Comparison of ENCODE assay signal across 20 cellular contexts in the genomic region with DNA sequence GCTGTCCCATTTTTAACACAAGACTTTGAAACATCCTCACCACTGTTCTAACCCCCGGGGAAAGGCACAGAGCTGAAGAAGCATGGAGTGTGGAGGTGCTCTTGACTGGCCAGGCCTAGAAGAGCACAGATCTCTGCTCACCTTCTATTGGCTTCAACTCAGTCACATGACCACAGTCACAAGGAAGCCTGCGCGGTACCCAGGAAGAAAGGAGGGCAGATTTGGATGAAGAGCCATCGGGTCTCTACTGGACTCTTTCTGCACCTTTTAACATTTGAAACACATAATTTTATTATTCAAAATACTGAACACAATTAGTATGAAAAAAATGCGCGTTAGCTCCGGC.
DNase-seq lines count a peak whose midpoint lies in the region; ATAC-seq and TF ChIP-seq lines count a peak whose summit lies in the region.
"Had no signal": no experiment of that assay in that cellular context is flagged by ENCODE, and none has a peak within 500 bp of the region (broad histone marks: within the 10 kb centered on the region; RNA-seq: fewer than 3 reads in every experiment).

No MANE protein-coding gene starts in this region.

- H3K9me3 ChIP-seq in neuronal stem cell (replicated peaks in 1 of 2; ENCODE audit: control insufficient read depth in 2 of 2, insufficient read depth in 1 of 2, low read depth in 1 of 2, low read length in 2 of 2) (no peaks in the 10 kb centered on the region), adrenal gland (replicated peaks in 1 of 3) (no peaks in the 10 kb centered on the region)
- H3K9me3 ChIP-seq: BLaER1 had no signal

- peaks cover 0 to 8% (median 0%) of the 10 kb centered on the region in 3 experiments for H3K27me3 ChIP-seq in neuronal stem cell (ENCODE audit: control insufficient read depth in 3 of 3, insufficient read depth in 3 of 3, low read depth in 1 of 3, low read length in 3 of 3)
- H3K27me3 ChIP-seq in adrenal gland = no peaks in the 10 kb centered on the region
- H3K27me3 ChIP-seq: BLaER1 had no signal

- no peak overlapping the region for H3K4me3 ChIP-seq in neuronal stem cell (ENCODE audit: low read length in 2 of 2)
- no peak overlapping the region for H3K4me3 ChIP-seq in adrenal gland
- H3K4me3 ChIP-seq: BLaER1 had no signal

- H3K4me1 ChIP-seq in neuronal stem cell (ENCODE audit: control insufficient read depth in 2 of 2, insufficient read depth in 1 of 2, low read depth in 1 of 2, low read length in 2 of 2) (peaks cover 0 to 11% of the 10 kb centered on the region in 2 donors), adrenal gland (replicated peaks in 1 of 2) (no peaks in the 10 kb centered on the region)

- intact Hi-C loops in adrenal gland (cut with DNase I) = no loop called here

- H2BK120ac ChIP-seq in neuronal stem cell (ENCODE audit: low read depth, low read length) = no peak overlapping the region

- no peak for TF ChIP-seq CTCF in 22Rv1 (IDR thresholded peaks at IDR 0.05)
- 0 out of 2 replicates have a peak, but pooled peaks have one; percentile 1 for TF ChIP-seq CTCF in HFFc6 (IDR thresholded peaks at IDR 0.05)
- TF ChIP-seq CTCF in adrenal gland (IDR thresholded peaks at IDR 0.05) = no peak
- no peak for TF ChIP-seq CTCF in chondrocyte (IDR thresholded peaks at IDR 0.05)

- no peak overlapping the region for H2BK15ac ChIP-seq in neuronal stem cell (ENCODE audit: low read length)

- H3K27ac Mint-ChIP-seq in HFFc6 (no peak overlapping the region), chondrocyte (ENCODE audit: unreplicated experiment) (no peak overlapping the region)
- H3K27ac Mint-ChIP-seq: CD4-positive, alpha-beta T cell; H9 had no signal

- H3K9me3 Mint-ChIP-seq in HFFc6 = no peaks in the 10 kb centered on the region
- no peaks in the 10 kb centered on the region for H3K9me3 Mint-ChIP-seq in chondrocyte (ENCODE audit: low read depth)
- H3K9me3 Mint-ChIP-seq: CD4-positive, alpha-beta T cell; H9 had no signal

- peak overlapping the region; percentile 18 for H3K18ac ChIP-seq in neuronal stem cell (ENCODE audit: low read length)

- no peak overlapping the region for H2AFZ ChIP-seq in neuronal stem cell (ENCODE audit: low read length)

- H3K27me3 Mint-ChIP-seq in HFFc6 (ENCODE audit: insufficient read depth) = peaks cover 25% of the 10 kb centered on the region
- H3K27me3 Mint-ChIP-seq in chondrocyte (ENCODE audit: low read depth) = peaks cover 20% of the 10 kb centered on the region
- H3K27me3 Mint-ChIP-seq: CD4-positive, alpha-beta T cell had no signal

- H3K4me1 Mint-ChIP-seq in HFFc6 (ENCODE audit: low read depth) (no peaks in the 10 kb centered on the region), chondrocyte (ENCODE audit: low read depth) (peaks cover 8% of the 10 kb centered on the region)

- no peak for TF ChIP-seq POLR2A in adrenal gland (IDR thresholded peaks at IDR 0.05)

- no peak overlapping the region for H3K4me3 Mint-ChIP-seq in HFFc6
- H3K4me3 Mint-ChIP-seq in chondrocyte (ENCODE audit: unreplicated experiment) = no peak overlapping the region
- H3K4me3 Mint-ChIP-seq: CD4-positive, alpha-beta T cell; H9 had no signal

- H3K36me3 ChIP-seq in neuronal stem cell (replicated peaks in 1 of 2; ENCODE audit: control insufficient read depth in 2 of 2, insufficient read depth in 2 of 2, low read length in 2 of 2) = no peaks in the 10 kb centered on the region
- no peaks in the 10 kb centered on the region for H3K36me3 ChIP-seq in adrenal gland (replicated peaks in 1 of 2)
- H3K36me3 ChIP-seq: BLaER1 had no signal

- H2BK5ac ChIP-seq in neuronal stem cell (ENCODE audit: low read length) = no peak overlapping the region

- no peak overlapping the region for H2AK5ac ChIP-seq in neuronal stem cell (ENCODE audit: low read depth, low read length)

- H2BK12ac ChIP-seq in neuronal stem cell (ENCODE audit: low read length) = no peak overlapping the region

- DNase-seq in HFFc6 = no peak
- DNase-seq in SK-N-DZ (ENCODE audit: low spot score) = peak; percentile 70
- no peak for DNase-seq in neuronal stem cell (ENCODE audit: low spot score)
- DNase-seq in adrenal gland = no peak
- DNase-seq in chondrocyte (ENCODE audit: low spot score) = no peak
- DNase-seq: CD4-positive, alpha-beta T cell; H9; KG1; MM.1S; NCI-H1694 treated with DMSO at 0.1 percent for 48 hours; NCI-H2081 treated with DMSO at 0.1 percent for 48 hours; NCI-H2171; NCI-H345; NCI-H510A treated with DMSO at 0.1 percent for 48 hours; Right ventricle myocardium superior; T-helper 1 cell had no signal

- H3K23ac ChIP-seq in neuronal stem cell (ENCODE audit: low read depth, low read length, poor library complexity) = no peak overlapping the region

- H3K9ac ChIP-seq in neuronal stem cell (ENCODE audit: low read depth, low read length, poor library complexity) = no peak overlapping the region
- H3K9ac ChIP-seq: BLaER1 had no signal

- H3K36me3 Mint-ChIP-seq in HFFc6 (ENCODE audit: low read depth) (no peaks in the 10 kb centered on the region), chondrocyte (ENCODE audit: low read depth) (no peaks in the 10 kb centered on the region)

- no peak for ATAC-seq in HG03460 (IDR thresholded peaks at IDR 0.05; ENCODE audit: unreplicated experiment)
- ATAC-seq: PC-3 had no signal

- H3K27ac ChIP-seq in 22Rv1 = peak overlapping the region; percentile 19
- no peak overlapping the region for H3K27ac ChIP-seq in neuronal stem cell (replicated peaks; ENCODE audit: low read length)
- no peak overlapping the region for H3K27ac ChIP-seq in adrenal gland
- H3K27ac ChIP-seq: BLaER1 had no signal

- H3K14ac ChIP-seq in neuronal stem cell (ENCODE audit: low read length) = no peak overlapping the region

- H4K91ac ChIP-seq in neuronal stem cell (ENCODE audit: low read depth, low read length, poor library complexity) = no peak overlapping the region

- H4K8ac ChIP-seq in neuronal stem cell (ENCODE audit: low read depth, low read length) = no peak overlapping the region

- no CpG with 5 or more reads among the region's 7 CpGs for WGBS in neuronal stem cell (ENCODE audit: extremely low coverage in 2 of 2, insufficient read length in 2 of 2, insufficient replicate concordance in 1 of 2), 2 donors
- WGBS in adrenal gland, 4 donors = 85 to 93% (median 88%) methylated on average over 7 of the region's 7 CpGs

- H3K4me2 ChIP-seq in neuronal stem cell (ENCODE audit: insufficient read depth, low read length, poor library complexity, severe bottlenecking) = no peak overlapping the region
- H3K4me2 ChIP-seq: BLaER1 had no signal

- H3K79me1 ChIP-seq in neuronal stem cell (ENCODE audit: low read depth, low read length) = no peaks in the 10 kb centered on the region

- H3K4ac ChIP-seq in neuronal stem cell (ENCODE audit: low read length) = no peak overlapping the region
